32 cellular contexts compared by ENCODE assay signal in the genomic region with DNA sequence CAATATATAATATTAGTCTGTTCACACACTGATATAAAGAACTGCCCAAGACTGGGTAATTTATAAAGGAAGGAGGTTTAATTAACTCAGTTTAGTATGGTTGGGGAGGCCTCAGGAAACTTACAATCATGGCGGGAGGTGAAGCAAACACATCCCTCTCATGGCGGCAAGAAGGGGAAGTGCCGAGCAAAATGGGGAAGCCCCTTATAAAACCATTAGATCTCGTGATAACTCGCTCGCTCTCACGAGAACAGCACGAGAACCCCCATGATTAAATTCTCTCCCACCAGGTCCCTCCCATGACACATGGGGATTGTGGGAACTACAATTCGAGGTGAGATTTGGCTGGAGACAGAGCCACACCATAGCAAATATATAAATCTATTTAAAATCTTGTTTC.
"Had no signal": no experiment of that assay in that cellular context is flagged by ENCODE, and none has a peak within 500 bp of the region (broad histone marks: within the 10 kb centered on the region; RNA-seq: fewer than 3 reads in every experiment).

No MANE protein-coding gene starts in this region.

- H3K27me3 Mint-ChIP-seq: dendritic cell treated with granulocyte-macrophage colony-stimulating factor and Interleukin-4, amounts not matched to agents 40 ng/mL and 50 ng/mL, for 4 days had no signal

- H3K27ac ChIP-seq: brain microvascular endothelial cell, coronary artery, dorsolateral prefrontal cortex, esophagus muscularis mucosa, foreskin keratinocyte, gastroesophageal sphincter, heart right ventricle, WERI-Rb-1 had no signal

- H3K9me3 Mint-ChIP-seq: activated B cell treated with CpG ODN at 0.5 μM for 24 hours; activated CD8-positive, alpha-beta T cell treated with anti-CD3 and anti-CD28 coated beads for 36 hours; activated T-cell treated with anti-CD3 and anti-CD28 coated beads, Interleukin-2, amount 50 U/mL, for 4 hours; activated T-helper 17 cell treated with anti-CD3 and anti-CD28 coated beads, Interleukin-2, amount 50 U/mL, for 72 hours; central memory CD8-positive, alpha-beta T cell had no signal

- H3K36me3 ChIP-seq: brain microvascular endothelial cell, esophagus muscularis mucosa, gastroesophageal sphincter, heart right ventricle, WERI-Rb-1 had no signal

- ATAC-seq: activated CD4-positive, CD25-positive, alpha-beta regulatory T cell treated with anti-CD3 and anti-CD28 coated beads, Interleukin-2, amount 50 U/mL, for 24 hours; activated CD8-positive, alpha-beta T cell treated with anti-CD3 and anti-CD28 coated beads for 36 hours; activated T-cell treated with anti-CD3 and anti-CD28 coated beads, Interleukin-2, amount 50 U/mL, for 4 hours; activated T-helper 17 cell treated with anti-CD3 and anti-CD28 coated beads, Interleukin-2, amount 50 U/mL, for 72 hours; effector memory CD8-positive, alpha-beta T cell; foreskin keratinocyte; gastroesophageal sphincter; heart right ventricle had no signal

- FAIRE-seq: astrocyte, bronchial epithelial cell, TTC549 had no signal

- H3K27me3 ChIP-seq: brain microvascular endothelial cell, esophagus muscularis mucosa, gastroesophageal sphincter, heart right ventricle had no signal

- H3K4me3 Mint-ChIP-seq: activated B cell treated with CpG ODN at 0.5 μM for 24 hours; activated CD8-positive, alpha-beta T cell treated with anti-CD3 and anti-CD28 coated beads for 36 hours; activated naive CD8-positive, alpha-beta T cell; activated T-cell treated with anti-CD3 and anti-CD28 coated beads, Interleukin-2, amount 50 U/mL, for 4 hours; activated T-helper 17 cell treated with anti-CD3 and anti-CD28 coated beads, Interleukin-2, amount 50 U/mL, for 72 hours; central memory CD8-positive, alpha-beta T cell; dendritic cell treated with granulocyte-macrophage colony-stimulating factor and Interleukin-4, amounts not matched to agents 40 ng/mL and 50 ng/mL, for 4 days; effector memory CD8-positive, alpha-beta T cell had no signal

- DNase-seq: activated B cell treated with CpG ODN at 0.5 μM for 24 hours; activated CD4-positive, alpha-beta T cell treated with anti-CD3 and anti-CD28 coated beads for 48 hours; activated CD4-positive, alpha-beta T cell treated with anti-CD3 and anti-CD28 coated beads, Interleukin-2, amount 50 U/mL, for 1 hour; activated CD4-positive, alpha-beta T cell treated with anti-CD3 and anti-CD28 coated beads, Interleukin-2, amount 50 U/mL, for 48 hours; activated CD8-positive, alpha-beta memory T cell treated with anti-CD3 and anti-CD28 coated beads for 24 hours; activated CD8-positive, alpha-beta T cell treated with anti-CD3 and anti-CD28 coated beads for 36 hours; activated effector memory CD4-positive, alpha-beta T cell treated with Interleukin-2 at 50 U/mL for 16 hours; activated gamma-delta T cell treated with Interleukin-2 at 50 U/mL for 16 hours; activated naive CD4-positive, alpha-beta T cell treated with anti-CD3 and anti-CD28 coated beads, Interleukin-2, amount 50 U/mL, for 16 hours; activated naive CD4-positive, alpha-beta T cell treated with Interleukin-2 at 50 U/mL for 16 hours; activated T-cell treated with anti-CD3 and anti-CD28 coated beads, Interleukin-2, amount 50 U/mL, for 4 hours; amniotic stem cell; anterior cingulate cortex; brain microvascular endothelial cell; dorsolateral prefrontal cortex; effector memory CD8-positive, alpha-beta T cell; erythroblast; foreskin keratinocyte; heart right ventricle; T-helper 2 cell; WERI-Rb-1 had no signal

- H3K4me3 ChIP-seq: coronary artery, dorsolateral prefrontal cortex, esophagus muscularis mucosa, gastroesophageal sphincter, heart right ventricle had no signal

- H3K4me1 Mint-ChIP-seq: activated B cell treated with CpG ODN at 0.5 μM for 24 hours; activated T-helper 17 cell treated with anti-CD3 and anti-CD28 coated beads, Interleukin-2, amount 50 U/mL, for 72 hours; central memory CD8-positive, alpha-beta T cell had no signal

- H3K4me1 ChIP-seq: esophagus muscularis mucosa, foreskin keratinocyte, gastroesophageal sphincter, heart right ventricle had no signal

- H3K9me3 ChIP-seq: esophagus muscularis mucosa, gastroesophageal sphincter had no signal

- H3K36me3 Mint-ChIP-seq: activated naive CD8-positive, alpha-beta T cell had no signal

- H3K27ac Mint-ChIP-seq: activated B cell treated with CpG ODN at 0.5 μM for 24 hours; activated CD8-positive, alpha-beta T cell treated with anti-CD3 and anti-CD28 coated beads for 36 hours; activated naive CD8-positive, alpha-beta T cell; activated T-helper 17 cell treated with anti-CD3 and anti-CD28 coated beads, Interleukin-2, amount 50 U/mL, for 72 hours; dendritic cell treated with granulocyte-macrophage colony-stimulating factor and Interleukin-4, amounts not matched to agents 40 ng/mL and 50 ng/mL, for 4 days; effector memory CD8-positive, alpha-beta T cell had no signal
